ENCODE assay signal across 8 cellular contexts in genomic region chr11:64917663-64917995, GRCh38. TPM values are rescaled to one million over a fixed set of nuclear protein-coding genes. Genes with fewer than 3 reads are reported as not detected.
DNase-seq lines count a peak whose midpoint lies in the region; ATAC-seq, FAIRE-seq and TF ChIP-seq lines count a peak whose summit lies in the region.

No MANE protein-coding gene starts in this region.

- H3K9me1 ChIP-seq in endothelial cell of umbilical vein (replicated peaks; ENCODE audit: control insufficient read depth, extremely low read depth, insufficient read depth, low read length): no peaks in the 10 kb centered on the region

- H3K27me3 Mint-ChIP-seq in CD4-positive, alpha-beta memory T cell: no peaks in the 10 kb centered on the region
- H3K27me3 Mint-ChIP-seq in osteocyte (ENCODE audit: unreplicated experiment): no peaks in the 10 kb centered on the region

- H3K4me1 Mint-ChIP-seq in CD4-positive, alpha-beta memory T cell: peaks cover 15 to 28% (median 23%) of the 10 kb centered on the region in 4 donors
- H3K4me1 Mint-ChIP-seq in osteocyte (ENCODE audit: unreplicated experiment): peaks cover 24% of the 10 kb centered on the region

- H3K4me3 Mint-ChIP-seq in CD4-positive, alpha-beta memory T cell: peak overlapping the region; percentile 91 to 96 (median 93)
- H3K4me3 Mint-ChIP-seq in osteocyte (ENCODE audit: unreplicated experiment): peak overlapping the region; percentile 83

- POLR2A ChIA-PET in CD4-positive, alpha-beta memory T cell (lab: Charles Lee; ENCODE audit: partially characterized antibody): interaction anchor here (0.6 to 5.8 kb wide), 7 partner anchors 9 to 941 kb away, joined by 3 to 46 read pairs (median 7); partner anchors contain the start of genes EHD1, FAU, MRPL49 and PPP2R5B
- POLR2A ChIA-PET in PC-3 (lab: Charles Lee; ENCODE audit: unreplicated experiment) (no interaction called here), endothelial cell of umbilical vein (lab: Charles Lee) (no interaction called here)

- H2AFZ ChIP-seq in PC-3 (ENCODE audit: low read length) (peak overlapping the region; percentile 77), endothelial cell of umbilical vein (ENCODE audit: low read depth, low read length) (peak overlapping the region; percentile 85)

- intact Hi-C loops in CD4-positive, alpha-beta memory T cell (cut with micrococcal nuclease): loop anchor here (1.0 to 5.0 kb wide), 6 partner anchors 17 to 1350 kb away; partner anchors contain the start of genes EHD1, RAB1B, SNX15 and ZNHIT2
- intact Hi-C loops in PC-3 (cut with micrococcal nuclease) (loop anchor here (1.0 to 5.0 kb wide), 5 partner anchors 55 to 167 kb away; partner anchors contain the start of genes ARL2, CDCA5, MAJIN and SNX15), endothelial cell of umbilical vein (cut with micrococcal nuclease) (loop anchor here (1.0 to 5.0 kb wide), 7 partner anchors 39 to 195 kb away; partner anchors contain the start of genes ARL2, BATF2, EHD1 and MAJIN)

- ATAC-seq in PC-3: no peak

- H3K9me3 ChIP-seq in CD4-positive, alpha-beta memory T cell (ENCODE audit: control insufficient read depth in 1 of 2, low read length in 2 of 2): no peaks in the 10 kb centered on the region
- H3K9me3 ChIP-seq in PC-3 (ENCODE audit: low read length): no peaks in the 10 kb centered on the region
- no peaks in the 10 kb centered on the region for H3K9me3 ChIP-seq in endothelial cell of umbilical vein (replicated peaks; ENCODE audit: control insufficient read depth, insufficient read depth, low read length)

- peak overlapping the region; percentile 3 to 73 for H3K4me3 ChIP-seq in CD4-positive, alpha-beta memory T cell (ENCODE audit: low read length in 2 of 2)
- peak overlapping the region; percentile 69 for H3K4me3 ChIP-seq in PC-3 (ENCODE audit: low read length)
- H3K4me3 ChIP-seq in endothelial cell of umbilical vein (replicated peaks in 1 of 3; ENCODE audit: insufficient read depth in 1 of 3, low read depth in 1 of 3, low read length in 3 of 3): peak overlapping the region; percentile 10 to 72 (median 29)

- H3K79me2 ChIP-seq in PC-3 (ENCODE audit: low read length) (peaks cover 21% of the 10 kb centered on the region), endothelial cell of umbilical vein (ENCODE audit: control insufficient read depth, insufficient read depth, low read length) (peaks cover 7% of the 10 kb centered on the region)

- no peaks in the 10 kb centered on the region for H3K9me3 Mint-ChIP-seq in CD4-positive, alpha-beta memory T cell
- no peaks in the 10 kb centered on the region for H3K9me3 Mint-ChIP-seq in osteocyte (ENCODE audit: unreplicated experiment)

- H3K27ac Mint-ChIP-seq in CD4-positive, alpha-beta memory T cell: peak overlapping the region; percentile 92 to 97 (median 95)
- peak overlapping the region; percentile 92 for H3K27ac Mint-ChIP-seq in osteocyte (ENCODE audit: unreplicated experiment)

- TF ChIP-seq CTCF in PC-3 (conservative IDR thresholded peaks at IDR 0.05; ENCODE audit: low read depth, low read length) (no peak), endothelial cell of umbilical vein (IDR thresholded peaks at IDR 0.05; ENCODE audit: extremely low read depth in 1 of 2, insufficient read depth in 1 of 2, low read depth in 1 of 2, low read length in 2 of 2) (no peak), osteocyte (IDR thresholded peaks at IDR 0.05) (no peak)

- no peak for DNase-seq in CD4-positive, alpha-beta memory T cell
- no peak for DNase-seq in PC-3
- DNase-seq in endothelial cell of umbilical vein (ENCODE audit: low read depth, low spot score): no peak
- DNase-seq in osteocyte (ENCODE audit: extremely low spot score, unreplicated experiment): no peak
- DNase-seq in HuH-7.5 (ENCODE audit: low spot score): no peak
- no peak for DNase-seq in EL
- no peak for DNase-seq in GM19239 (ENCODE audit: insufficient read length, low spot score)
- no peak for DNase-seq in SIG-M5 treated with dmso at 0.1 percent for 504 hours (lab: John Stamatoyannopoulos, UW; ENCODE audit: unreplicated experiment)

- TF ChIP-seq POLR2A in endothelial cell of umbilical vein (IDR thresholded peaks at IDR 0.05; ENCODE audit: low read depth, low read length): no peak

- no peaks in the 10 kb centered on the region for H4K20me1 ChIP-seq in PC-3 (ENCODE audit: low read length)
- no peaks in the 10 kb centered on the region for H4K20me1 ChIP-seq in endothelial cell of umbilical vein (replicated peaks; ENCODE audit: control insufficient read depth, extremely low read depth, insufficient read depth, low read length)

- H3K9ac ChIP-seq in PC-3 (ENCODE audit: low read length) (peak overlapping the region; percentile 60), endothelial cell of umbilical vein (replicated peaks; ENCODE audit: extremely low read depth, insufficient read depth, low read length) (peak overlapping the region; percentile 66)

- H3K36me3 ChIP-seq in CD4-positive, alpha-beta memory T cell (ENCODE audit: insufficient read depth, low read length): peaks cover 13% of the 10 kb centered on the region
- no peaks in the 10 kb centered on the region; the same call in 1 of the 2 replicates for H3K36me3 ChIP-seq in PC-3 (ENCODE audit: low read depth, low read length)
- peaks cover 0 to 13% of the 10 kb centered on the region in 2 experiments for H3K36me3 ChIP-seq in endothelial cell of umbilical vein (ENCODE audit: control insufficient read depth in 2 of 2, extremely low read depth in 1 of 2, insufficient read depth in 2 of 2, low read length in 2 of 2)

- peaks cover 27% of the 10 kb centered on the region for H3K4me1 ChIP-seq in CD4-positive, alpha-beta memory T cell (ENCODE audit: insufficient read depth, low read length)
- H3K4me1 ChIP-seq in PC-3 (ENCODE audit: insufficient read depth, low read length) (peaks cover 15% of the 10 kb centered on the region), endothelial cell of umbilical vein (ENCODE audit: control insufficient read depth, extremely low read depth, insufficient read depth, low read length) (peaks cover 11% of the 10 kb centered on the region)

- BruUV-seq in PC-3 (replicated peaks; lab: Mats Ljungman, UMichigan): TSS peak; percentile 94
- TSS peak; percentile 76 for BruUV-seq in endothelial cell of umbilical vein (replicated peaks; lab: Mats Ljungman, UMichigan)

- peak overlapping the region; percentile 43 for H3K27ac ChIP-seq in CD4-positive, alpha-beta memory T cell (ENCODE audit: low read depth, low read length)
- H3K27ac ChIP-seq in PC-3 (ENCODE audit: low read length): no peak overlapping the region
- peak overlapping the region; percentile 49 for H3K27ac ChIP-seq in endothelial cell of umbilical vein (ENCODE audit: insufficient read depth, low read depth, low read length)

- H3K9me2 ChIP-seq in PC-3 (replicated peaks; ENCODE audit: low read length): no peaks in the 10 kb centered on the region

- H3K4me2 ChIP-seq in PC-3 (ENCODE audit: low read length) (peak overlapping the region; percentile 85), endothelial cell of umbilical vein (ENCODE audit: insufficient read depth, low read length) (peak overlapping the region; percentile 95)

- dilution Hi-C loops in endothelial cell of umbilical vein (cut with MboI; ENCODE audit: extremely low pct_ligation_motif_present, low sequenced_read_pairs): no loop called here

- peaks cover 8 to 22% of the 10 kb centered on the region in 2 donors for H3K36me3 Mint-ChIP-seq in CD4-positive, alpha-beta memory T cell
- H3K36me3 Mint-ChIP-seq in osteocyte (ENCODE audit: unreplicated experiment): peaks cover 4% of the 10 kb centered on the region

- CTCF ChIA-PET in CD4-positive, alpha-beta memory T cell (lab: Charles Lee; ENCODE audit: partially characterized antibody): interaction anchor here (1.0 to 1.7 kb wide), 3 partner anchors 15 to 109 kb away, joined by 3 to 4 read pairs (median 3); no protein-coding TSS in a partner anchor
- CTCF ChIA-PET in PC-3 (lab: Charles Lee): no interaction called here
- CTCF ChIA-PET in endothelial cell of umbilical vein (lab: Charles Lee): interaction anchor here (0.6 to 5.6 kb wide), 8 partner anchors 9 to 108 kb away, joined by 3 to 34 read pairs (median 4); partner anchors contain the start of genes ARL2 and BATF2

- no peaks in the 10 kb centered on the region for H3F3A ChIP-seq in PC-3 (ENCODE audit: low read length, unreplicated experiment)

- no peaks in the 10 kb centered on the region for H3K27me3 ChIP-seq in CD4-positive, alpha-beta memory T cell (ENCODE audit: insufficient read depth, low read length)
- H3K27me3 ChIP-seq in PC-3 (ENCODE audit: low read length) (no peaks in the 10 kb centered on the region), endothelial cell of umbilical vein (ENCODE audit: control insufficient read depth in 2 of 2, insufficient read depth in 2 of 2, low read length in 2 of 2) (no peaks in the 10 kb centered on the region)

- no peak for FAIRE-seq in endothelial cell of umbilical vein (lab: Jason Lieb, UNC)
- FAIRE-seq in GM19239 (lab: Jason Lieb, UNC): no peak

RNA-seq across cellular contexts. Expression of gene ATG2A, which starts 0.6 kb away (rescaled TPM):
- 10 to 100 TPM; 45.7 to 47.3 TPM for total RNA-seq in CD4-positive, alpha-beta memory T cell
- polyA plus RNA-seq in CD4-positive, alpha-beta memory T cell: 1 to 10 TPM; 4.1 to 6.3 TPM
- total RNA-seq in PC-3 (2014; rRNA removed) (45.6 and 51.4 TPM in 2 replicates), endothelial cell of umbilical vein (24.3 and 27.4 TPM in 2 replicates), osteocyte (23.6 and 28.7 TPM in 2 replicates)
- polyA plus RNA-seq in endothelial cell of umbilical vein: 13.4 and 17.6 TPM in 2 replicates
- polyA plus RNA-seq in endothelial cell of umbilical vein (2011; cell fraction: cytosol; rRNA removed): 7.8 and 10.6 TPM in 2 replicates
- 26.8 and 30.3 TPM in 2 replicates for polyA plus RNA-seq in endothelial cell of umbilical vein (2011; cell fraction: nucleus; rRNA removed)
- polyA plus RNA-seq in endothelial cell of umbilical vein (2012): 14.2 and 17.3 TPM in 2 replicates
- 12.0 and 12.9 TPM in 2 replicates for polyA minus RNA-seq in endothelial cell of umbilical vein
- 25.1 TPM for polyA minus RNA-seq in endothelial cell of umbilical vein (2011; cell fraction: cytosol; rRNA and poly(A)+ RNA removed)
- 12.5 and 16.6 TPM in 2 replicates for polyA minus RNA-seq in endothelial cell of umbilical vein (2011; cell fraction: nucleus; rRNA and poly(A)+ RNA removed)

RNA-seq across cellular contexts. Expression of gene PPP2R5B, which starts 6.9 kb away (rescaled TPM):
- total RNA-seq in CD4-positive, alpha-beta memory T cell: 10 to 100 TPM; 14.0 to 15.8 TPM
- 1 to 10 TPM; 5.6 to 8.8 TPM for polyA plus RNA-seq in CD4-positive, alpha-beta memory T cell
- total RNA-seq in PC-3 (2014; rRNA removed) (24.9 and 31.3 TPM in 2 replicates), endothelial cell of umbilical vein (17.8 and 21.5 TPM in 2 replicates), osteocyte (21.3 and 26.8 TPM in 2 replicates)
- polyA plus RNA-seq in endothelial cell of umbilical vein: 17.6 and 20.9 TPM in 2 replicates
- polyA plus RNA-seq in endothelial cell of umbilical vein (2011; cell fraction: cytosol; rRNA removed): 15.6 and 19.5 TPM in 2 replicates
- polyA plus RNA-seq in endothelial cell of umbilical vein (2011; cell fraction: nucleus; rRNA removed): 41.2 and 52.8 TPM in 2 replicates
- 19.5 and 21.5 TPM in 2 replicates for polyA plus RNA-seq in endothelial cell of umbilical vein (2012)
- polyA minus RNA-seq in endothelial cell of umbilical vein: 10.1 and 13.6 TPM in 2 replicates
- polyA minus RNA-seq in endothelial cell of umbilical vein (2011; cell fraction: cytosol; rRNA and poly(A)+ RNA removed): 2.5 TPM
- 6.5 and 8.1 TPM in 2 replicates for polyA minus RNA-seq in endothelial cell of umbilical vein (2011; cell fraction: nucleus; rRNA and poly(A)+ RNA removed)

RNA-seq across cellular contexts. Expression of gene GPHA2, which starts 18.1 kb away (rescaled TPM):
- under 1 TPM in 1 of 2 experiments, not detected in 1; 0.47 TPM for total RNA-seq in CD4-positive, alpha-beta memory T cell
- polyA plus RNA-seq in CD4-positive, alpha-beta memory T cell: not detected
- total RNA-seq in PC-3 (2014; rRNA removed) (not detected in 2 replicates), endothelial cell of umbilical vein (not detected in 2 replicates), osteocyte (not detected in 2 replicates)
- polyA plus RNA-seq in endothelial cell of umbilical vein: not detected in 2 replicates
- polyA plus RNA-seq in endothelial cell of umbilical vein (2011; cell fraction: cytosol; rRNA removed): not detected in 2 replicates
- not detected in 2 replicates for polyA plus RNA-seq in endothelial cell of umbilical vein (2011; cell fraction: nucleus; rRNA removed)
- not detected in 2 replicates for polyA plus RNA-seq in endothelial cell of umbilical vein (2012)
- not detected in 2 replicates for polyA minus RNA-seq in endothelial cell of umbilical vein
- not detected for polyA minus RNA-seq in endothelial cell of umbilical vein (2011; cell fraction: cytosol; rRNA and poly(A)+ RNA removed)
- not detected in 2 replicates for polyA minus RNA-seq in endothelial cell of umbilical vein (2011; cell fraction: nucleus; rRNA and poly(A)+ RNA removed)

RNA-seq across cellular contexts. Expression of gene EHD1, which starts 39.2 kb away (rescaled TPM):
- 100 to 1,000 TPM; 268 to 279 TPM for total RNA-seq in CD4-positive, alpha-beta memory T cell
- 100 to 1,000 TPM; 125 to 200 TPM for polyA plus RNA-seq in CD4-positive, alpha-beta memory T cell
- 340 and 370 TPM in 2 replicates for total RNA-seq in PC-3 (2014; rRNA removed)
- 98.0 and 109 TPM in 2 replicates for total RNA-seq in endothelial cell of umbilical vein
- 136 and 140 TPM in 2 replicates for polyA plus RNA-seq in endothelial cell of umbilical vein
- 109 and 112 TPM in 2 replicates for polyA plus RNA-seq in endothelial cell of umbilical vein (2011; cell fraction: cytosol; rRNA removed)
- 91.7 and 102 TPM in 2 replicates for polyA plus RNA-seq in endothelial cell of umbilical vein (2011; cell fraction: nucleus; rRNA removed)
- polyA plus RNA-seq in endothelial cell of umbilical vein (2012): 101 and 131 TPM in 2 replicates
- polyA minus RNA-seq in endothelial cell of umbilical vein: 136 and 168 TPM in 2 replicates
- 41.1 TPM for polyA minus RNA-seq in endothelial cell of umbilical vein (2011; cell fraction: cytosol; rRNA and poly(A)+ RNA removed)
- 35.6 and 63.3 TPM in 2 replicates for polyA minus RNA-seq in endothelial cell of umbilical vein (2011; cell fraction: nucleus; rRNA and poly(A)+ RNA removed)
- 57.4 and 61.0 TPM in 2 replicates for total RNA-seq in osteocyte

RNA-seq across cellular contexts. Expression of gene MAJIN, which starts 54.3 kb away (rescaled TPM):
- under 1 TPM; 0.44 to 0.91 TPM for total RNA-seq in CD4-positive, alpha-beta memory T cell
- not detected for polyA plus RNA-seq in CD4-positive, alpha-beta memory T cell
- not detected in 2 replicates for total RNA-seq in PC-3 (2014; rRNA removed)
- total RNA-seq in endothelial cell of umbilical vein: not detected in 2 replicates
- polyA plus RNA-seq in endothelial cell of umbilical vein: 0.07 TPM in 1 of 2 replicates, not detected in the other
- polyA plus RNA-seq in endothelial cell of umbilical vein (2011; cell fraction: cytosol; rRNA removed): not detected in 2 replicates
- 0.25 TPM in 1 of 2 replicates, not detected in the other for polyA plus RNA-seq in endothelial cell of umbilical vein (2011; cell fraction: nucleus; rRNA removed)
- not detected in 2 replicates for polyA plus RNA-seq in endothelial cell of umbilical vein (2012)
- not detected in 2 replicates for polyA minus RNA-seq in endothelial cell of umbilical vein
- polyA minus RNA-seq in endothelial cell of umbilical vein (2011; cell fraction: cytosol; rRNA and poly(A)+ RNA removed): not detected
- not detected in 2 replicates for polyA minus RNA-seq in endothelial cell of umbilical vein (2011; cell fraction: nucleus; rRNA and poly(A)+ RNA removed)
- total RNA-seq in osteocyte: not detected in 2 replicates
